Comparison of ENCODE assay signal across 8 cellular contexts in the genomic region with DNA sequence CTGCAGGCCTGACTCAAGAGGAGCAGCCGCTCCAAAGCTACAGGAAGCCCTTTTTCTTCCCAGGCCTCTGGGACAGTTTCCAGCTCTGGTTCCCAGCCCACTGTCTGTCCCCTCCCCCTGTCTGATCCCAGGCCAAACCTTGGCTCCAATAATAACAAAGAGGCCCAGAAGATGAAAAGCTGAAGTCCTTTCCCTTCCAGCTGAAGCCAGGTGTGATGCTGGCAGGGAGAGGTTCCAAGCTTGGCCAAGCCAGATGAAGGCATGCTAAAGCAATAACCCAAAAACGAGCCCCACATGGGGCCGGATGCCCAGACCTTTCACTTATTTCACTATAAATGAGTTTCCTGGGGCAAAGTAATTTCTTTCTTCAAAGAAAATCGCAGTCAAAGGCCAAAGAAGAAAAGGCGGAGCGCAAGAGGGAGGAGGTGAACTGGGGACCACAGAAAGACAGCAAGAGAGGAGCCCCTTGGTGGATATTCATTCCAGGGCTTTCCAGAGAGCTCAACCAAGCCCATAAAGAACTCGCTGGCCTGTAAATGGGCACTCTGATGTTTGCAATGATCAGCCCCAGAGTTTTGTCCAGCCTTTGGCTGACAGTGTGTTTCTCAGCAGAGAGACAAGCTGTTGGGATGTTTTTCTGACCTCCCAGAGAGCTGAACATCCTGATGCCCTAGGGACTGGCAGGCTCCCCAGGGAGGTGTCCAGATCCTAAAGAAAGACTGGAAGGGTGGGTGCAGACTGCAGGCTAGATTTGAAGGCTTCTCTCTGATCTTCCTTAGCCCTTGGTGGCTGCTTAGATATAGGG.
DNase-seq lines count a peak whose midpoint lies in the region; ATAC-seq, FAIRE-seq and TF ChIP-seq lines count a peak whose summit lies in the region.

No MANE protein-coding gene starts in this region.

- TF ChIP-seq CTCF in IMR-90 (conservative IDR thresholded peaks at IDR 0.05; ENCODE audit: low read depth, low read length) (no peak), smooth muscle cell (IDR thresholded peaks at IDR 0.05; ENCODE audit: borderline replicate concordance, insufficient read depth, poor library complexity, severe bottlenecking) (no peak), osteocyte (IDR thresholded peaks at IDR 0.05) (no peak)

- TF ChIP-seq POLR2A in IMR-90 (IDR thresholded peaks at IDR 0.05; ENCODE audit: low read depth, low read length) (no peak), GM12891 (IDR thresholded peaks at IDR 0.05; ENCODE audit: low read depth, low read length) (no peak)

- H4K91ac ChIP-seq in IMR-90 (ENCODE audit: insufficient read depth, low read depth, low read length): no peak overlapping the region

- no peak overlapping the region for H2BK120ac ChIP-seq in IMR-90 (ENCODE audit: low read depth, low read length)

- H2AK9ac ChIP-seq in IMR-90 (replicated peaks; ENCODE audit: low read depth, low read length, poor library complexity): no peak overlapping the region

- H3K36me3 ChIP-seq in IMR-90 (ENCODE audit: control insufficient read depth, insufficient read depth, low read length): no peaks in the 10 kb centered on the region
- H3K36me3 ChIP-seq in smooth muscle cell (ENCODE audit: low read depth): no peaks in the 10 kb centered on the region

- no peak overlapping the region for H3K4ac ChIP-seq in IMR-90 (ENCODE audit: low read depth, low read length)

- peaks cover 12% of the 10 kb centered on the region for H3K27me3 Mint-ChIP-seq in osteocyte (ENCODE audit: unreplicated experiment)
- H3K27me3 Mint-ChIP-seq in activated naive CD4-positive, alpha-beta T cell treated with anti-CD3 and anti-CD28 coated beads for 36 hours (ENCODE audit: low read depth): no peaks in the 10 kb centered on the region

- H2BK20ac ChIP-seq in IMR-90 (ENCODE audit: low read depth, low read length): no peak overlapping the region

- H3K4me3 ChIP-seq in IMR-90 (ENCODE audit: insufficient read depth, low read depth, low read length) (no peak overlapping the region), smooth muscle cell (no peak overlapping the region)

- no peak for FAIRE-seq in GM12891 (lab: Jason Lieb, UNC)

- H3K27me3 ChIP-seq in IMR-90 (ENCODE audit: control insufficient read depth, insufficient read depth, low read length) (peaks cover 2% of the 10 kb centered on the region; the same call in 1 of the 2 replicates), smooth muscle cell (ENCODE audit: low read depth) (no peaks in the 10 kb centered on the region)

- no peak overlapping the region for H4K8ac ChIP-seq in IMR-90 (ENCODE audit: low read depth in 2 of 2, low read length in 2 of 2)

- CTCF ChIA-PET in IMR-90 (lab: Yijun Ruan, JAX): interaction anchor here (0.7 to 1.5 kb wide), 2 partner anchors 37 to 206 kb away, joined by 3 to 5 read pairs; no protein-coding TSS in a partner anchor
- CTCF ChIA-PET in activated naive CD4-positive, alpha-beta T cell treated with anti-CD3 and anti-CD28 coated beads for 36 hours (lab: Charles Lee): interaction anchor here (1.0 kb wide), 1 partner anchor 21 kb away, joined by 4 read pairs; no protein-coding TSS in a partner anchor

- H3F3A ChIP-seq in smooth muscle cell (ENCODE audit: low read depth): peaks cover 12% of the 10 kb centered on the region

- H4K20me1 ChIP-seq in IMR-90 (ENCODE audit: insufficient read depth, low read length) (no peaks in the 10 kb centered on the region), smooth muscle cell (ENCODE audit: low read depth) (no peaks in the 10 kb centered on the region)

- H2BK15ac ChIP-seq in IMR-90 (ENCODE audit: low read depth, low read length): no peak overlapping the region

- H3K9me3 Mint-ChIP-seq in osteocyte (ENCODE audit: unreplicated experiment): no peaks in the 10 kb centered on the region
- H3K9me3 Mint-ChIP-seq in activated naive CD4-positive, alpha-beta T cell treated with anti-CD3 and anti-CD28 coated beads for 36 hours: no peaks in the 10 kb centered on the region

- peaks cover 5% of the 10 kb centered on the region for H3K36me3 Mint-ChIP-seq in osteocyte (ENCODE audit: unreplicated experiment)
- H3K36me3 Mint-ChIP-seq in activated naive CD4-positive, alpha-beta T cell treated with anti-CD3 and anti-CD28 coated beads for 36 hours (ENCODE audit: low read depth): no peaks in the 10 kb centered on the region

- H3K79me1 ChIP-seq in IMR-90 (ENCODE audit: low read depth in 1 of 2, low read length in 2 of 2): no peaks in the 10 kb centered on the region

- no peak overlapping the region for H4K5ac ChIP-seq in IMR-90 (ENCODE audit: low read depth, low read length)

- H2BK5ac ChIP-seq in IMR-90 (ENCODE audit: low read depth, low read length, poor library complexity, severe bottlenecking): no peak overlapping the region

- H3K56ac ChIP-seq in IMR-90 (ENCODE audit: extremely low read depth, insufficient read depth, low read length): no peak overlapping the region

- no peaks in the 10 kb centered on the region for H3K79me2 ChIP-seq in smooth muscle cell (ENCODE audit: low read depth)

- H3K18ac ChIP-seq in IMR-90 (ENCODE audit: low read depth, low read length): no peak overlapping the region

- ATAC-seq in IMR-90 (ENCODE audit: low read depth): peak; percentile 73
- ATAC-seq in GM21717 (IDR thresholded peaks at IDR 0.05; ENCODE audit: unreplicated experiment): no peak

- H3K23ac ChIP-seq in IMR-90 (ENCODE audit: low read depth, low read length): no peak overlapping the region

- peaks cover 12% of the 10 kb centered on the region; the same call in 1 of the 2 replicates for H3K4me1 ChIP-seq in IMR-90 (ENCODE audit: control insufficient read depth, insufficient read depth, low read length)
- H3K4me1 ChIP-seq in smooth muscle cell (ENCODE audit: low read depth): peaks cover 31% of the 10 kb centered on the region

- POLR2A ChIA-PET in IMR-90 (lab: Charles Lee; ENCODE audit: unreplicated experiment): no interaction called here

- peaks cover 37% of the 10 kb centered on the region for H3K4me1 Mint-ChIP-seq in osteocyte (ENCODE audit: unreplicated experiment)
- no peaks in the 10 kb centered on the region for H3K4me1 Mint-ChIP-seq in activated naive CD4-positive, alpha-beta T cell treated with anti-CD3 and anti-CD28 coated beads for 36 hours (ENCODE audit: low read depth)

- H3K9me3 ChIP-seq in IMR-90 (ENCODE audit: control insufficient read depth, insufficient read depth, low read length) (no peaks in the 10 kb centered on the region), smooth muscle cell (replicated peaks; ENCODE audit: low read depth) (no peaks in the 10 kb centered on the region)

- intact Hi-C loops in IMR-90 (cut with micrococcal nuclease): no loop called here
- intact Hi-C loops in activated naive CD4-positive, alpha-beta T cell treated with anti-CD3 and anti-CD28 coated beads for 36 hours (cut with micrococcal nuclease): no loop called here

- DNase-seq in IMR-90: peak; percentile 84
- peak; percentile 73 for DNase-seq in brain pericyte (ENCODE audit: low read depth, low spot score)
- peak; percentile 57 for DNase-seq in inferior parietal cortex (ENCODE audit: extremely low spot score)
- DNase-seq in smooth muscle cell (lab: John Stamatoyannopoulos, UW; ENCODE audit: unreplicated experiment): no peak
- no peak for DNase-seq in osteocyte (ENCODE audit: extremely low spot score, unreplicated experiment)
- DNase-seq in GM12891 (ENCODE audit: insufficient read length, low spot score): no peak
- DNase-seq in activated naive CD4-positive, alpha-beta T cell treated with anti-CD3 and anti-CD28 coated beads for 36 hours: no peak

- H2AFZ ChIP-seq in IMR-90 (replicated peaks; ENCODE audit: low read length, poor library complexity) (peak overlapping the region; percentile 58), smooth muscle cell (ENCODE audit: low read depth) (peak overlapping the region; percentile 44)

- no peaks in the 10 kb centered on the region; the same call in 1 of the 2 replicates for H3K9me1 ChIP-seq in IMR-90 (ENCODE audit: insufficient read depth, low read length)

- H2AK5ac ChIP-seq in IMR-90 (ENCODE audit: low read depth, low read length): no peak overlapping the region

- H3K27ac Mint-ChIP-seq in osteocyte (ENCODE audit: unreplicated experiment): no peak overlapping the region
- no peak overlapping the region for H3K27ac Mint-ChIP-seq in activated naive CD4-positive, alpha-beta T cell treated with anti-CD3 and anti-CD28 coated beads for 36 hours

- dilution Hi-C loops in IMR-90 (cut with HindIII; ENCODE audit: low sequenced_read_pairs, unreplicated experiment): no loop called here

- no peak overlapping the region for H3K4me2 ChIP-seq in IMR-90 (ENCODE audit: low read depth, low read length)
- peak overlapping the region; percentile 71 for H3K4me2 ChIP-seq in smooth muscle cell

- no TSS peak for BruUV-seq in IMR-90 (replicated peaks; lab: Mats Ljungman, UMichigan)

- H3K14ac ChIP-seq in IMR-90 (replicated peaks; ENCODE audit: low read depth, low read length): no peak overlapping the region

- H3K9ac ChIP-seq in IMR-90 (ENCODE audit: low read depth, low read length) (0 out of 2 replicates have a peak overlapping the region, but pooled peaks have one; percentile 37), smooth muscle cell (ENCODE audit: low read depth) (no peak overlapping the region)

- H3K27ac ChIP-seq in IMR-90 (ENCODE audit: insufficient read depth, low read length) (no peak overlapping the region), smooth muscle cell (ENCODE audit: low read depth) (peak overlapping the region; percentile 32)

- 20% methylated on average over 1 of the region's 7 CpGs; no CpG with 5 or more reads in 1 of the 2 experiments for WGBS in IMR-90 (ENCODE audit: extremely low coverage in 2 of 2, insufficient read length in 1 of 2), 2 experiments
- WGBS in smooth muscle cell (ENCODE audit: low lambda C conversion rate): 66% methylated on average over 7 of the region's 7 CpGs

- H3K4me3 Mint-ChIP-seq in osteocyte (ENCODE audit: unreplicated experiment): no peak overlapping the region
- H3K4me3 Mint-ChIP-seq in activated naive CD4-positive, alpha-beta T cell treated with anti-CD3 and anti-CD28 coated beads for 36 hours: no peak overlapping the region

- in situ Hi-C loops in IMR-90 (cut with MboI; ENCODE audit: low sequenced_read_pairs): no loop called here

- no peak for TF ChIP-seq RAD21 in IMR-90 (IDR thresholded peaks at IDR 0.05; ENCODE audit: low read length)

TF ChIP-seq in IMR-90, 13 proteins besides CTCF, POLR2A, EP300 and RAD21 (continues in another document):
- TF ChIP-seq CEBPB (IDR thresholded peaks at IDR 0.05; ENCODE audit: low read depth, low read length): no peak
- no peak for TF ChIP-seq MAZ (IDR thresholded peaks at IDR 0.05; ENCODE audit: borderline replicate concordance, low read depth, low read length)
- TF ChIP-seq FOS (IDR thresholded peaks at IDR 0.05; ENCODE audit: low read depth, low read length): no peak
- TF ChIP-seq RFX5 (IDR thresholded peaks at IDR 0.05; ENCODE audit: low read depth, low read length): no peak
- TF ChIP-seq CHD1 (IDR thresholded peaks at IDR 0.05; ENCODE audit: low read depth, low read length): no peak

TF ChIP-seq in GM12891, 5 proteins besides CTCF, POLR2A, EP300 and RAD21:
- TF ChIP-seq PAX5 (IDR thresholded peaks at IDR 0.05; ENCODE audit: insufficient read depth, low read length, severe bottlenecking) (no peak), TAF1 (IDR thresholded peaks at IDR 0.05; ENCODE audit: low read depth, low read length) (no peak)

Comparison
In these comparisons a context has a peak if more than half of its experiments do, and no peak if none do; other contexts are left out.
1. DNase-seq: peak in IMR-90 (single experiment), brain pericyte (single experiment) and inferior parietal cortex (single experiment); none in smooth muscle cell (single experiment), osteocyte (single experiment), GM12891 (single experiment) and activated naive CD4-positive, alpha-beta T cell treated with anti-CD3 and anti-CD28 coated beads for 36 hours (single experiment).